21 cellular contexts compared by ENCODE assay signal in the genomic region with DNA sequence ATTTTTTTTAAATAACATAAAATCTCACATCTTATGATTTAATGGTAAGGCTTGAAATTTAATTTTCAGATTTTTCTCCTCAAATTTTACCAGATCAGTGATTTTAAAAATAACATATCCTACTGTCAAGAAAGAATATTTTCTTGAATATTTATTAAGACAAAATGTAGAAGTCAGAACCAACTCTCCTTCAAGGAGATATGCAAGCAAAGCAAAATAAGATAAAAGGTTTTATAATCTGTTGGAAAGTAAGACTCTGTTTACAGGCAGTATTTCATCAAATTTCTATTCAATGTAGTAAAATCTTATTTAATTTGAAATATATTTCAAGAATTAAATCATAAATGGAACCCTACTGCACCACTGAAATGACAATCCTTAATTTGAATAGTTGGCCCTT.
"Had no signal": no experiment of that assay in that cellular context is flagged by ENCODE, and none has a peak within 500 bp of the region (broad histone marks: within the 10 kb centered on the region; RNA-seq: fewer than 3 reads in every experiment).

No MANE protein-coding gene starts in this region.

- ATAC-seq: gastroesophageal sphincter, left lobe of liver had no signal

- H3K27me3 Mint-ChIP-seq: activated naive CD8-positive, alpha-beta T cell treated with anti-CD3 and anti-CD28 coated beads, Interleukin-2, amount 10 ng/mL, durations not matched to agents 7 days and 5 days; dendritic cell treated with granulocyte-macrophage colony-stimulating factor and Interleukin-4, amounts not matched to agents 40 ng/mL and 50 ng/mL, for 4 days; naive thymus-derived CD4-positive, alpha-beta T cell had no signal

- H3K4me3 ChIP-seq: breast epithelium, gastroesophageal sphincter, heart right ventricle, transverse colon, vagina had no signal

- H3K36me3 ChIP-seq: breast epithelium, gastroesophageal sphincter, heart right ventricle, transverse colon, vagina had no signal

- DNase-seq: activated CD4-positive, alpha-beta T cell treated with anti-CD3 and anti-CD28 coated beads, Interleukin-2, amount 50 U/mL, for 1 hour; activated CD8-positive, alpha-beta memory T cell treated with anti-CD3 and anti-CD28 coated beads for 24 hours; activated naive CD4-positive, alpha-beta T cell; activated naive CD8-positive, alpha-beta T cell treated with anti-CD3 and anti-CD28 coated beads, Interleukin-2, amount 10 ng/mL, durations not matched to agents 7 days and 5 days; cerebellar nuclear complex; effector memory CD4-positive, alpha-beta T cell; heart right ventricle; naive thymus-derived CD4-positive, alpha-beta T cell; posterior cingulate gyrus; small intestine; stimulated activated CD4-positive, alpha-beta T cell treated with anti-CD3 and anti-CD28 coated beads, Interleukin-4, amount 100 ng/mL, for 4 hours; stimulated activated CD8-positive, alpha-beta memory T cell treated with anti-CD3 and anti-CD28 coated beads, Interleukin-4, amount 100 ng/mL, for 48 hours; stimulated activated naive CD4-positive, alpha-beta T cell treated with Interleukin-2 at 50 U/mL for 16 hours; substantia nigra; T-helper 9 cell; transverse colon had no signal

- H3K9me3 Mint-ChIP-seq: activated naive CD8-positive, alpha-beta T cell treated with anti-CD3 and anti-CD28 coated beads, Interleukin-2, amount 10 ng/mL, durations not matched to agents 7 days and 5 days had no signal

- H3K27ac Mint-ChIP-seq: activated naive CD8-positive, alpha-beta T cell treated with anti-CD3 and anti-CD28 coated beads, Interleukin-2, amount 10 ng/mL, durations not matched to agents 7 days and 5 days; dendritic cell treated with granulocyte-macrophage colony-stimulating factor and Interleukin-4, amounts not matched to agents 40 ng/mL and 50 ng/mL, for 4 days had no signal

- H3K4me1 ChIP-seq: breast epithelium had no signal

- H3K4me3 Mint-ChIP-seq: activated naive CD8-positive, alpha-beta T cell treated with anti-CD3 and anti-CD28 coated beads, Interleukin-2, amount 10 ng/mL, durations not matched to agents 7 days and 5 days; dendritic cell treated with granulocyte-macrophage colony-stimulating factor and Interleukin-4, amounts not matched to agents 40 ng/mL and 50 ng/mL, for 4 days; naive thymus-derived CD4-positive, alpha-beta T cell had no signal

- H3K27me3 ChIP-seq: breast epithelium, gastroesophageal sphincter, heart right ventricle, transverse colon, vagina had no signal

- H3K27ac ChIP-seq: breast epithelium, gastroesophageal sphincter, heart right ventricle, transverse colon, vagina had no signal

- H3K9me3 ChIP-seq: breast epithelium, gastroesophageal sphincter, heart right ventricle, transverse colon, vagina had no signal
